In the genomic region with DNA sequence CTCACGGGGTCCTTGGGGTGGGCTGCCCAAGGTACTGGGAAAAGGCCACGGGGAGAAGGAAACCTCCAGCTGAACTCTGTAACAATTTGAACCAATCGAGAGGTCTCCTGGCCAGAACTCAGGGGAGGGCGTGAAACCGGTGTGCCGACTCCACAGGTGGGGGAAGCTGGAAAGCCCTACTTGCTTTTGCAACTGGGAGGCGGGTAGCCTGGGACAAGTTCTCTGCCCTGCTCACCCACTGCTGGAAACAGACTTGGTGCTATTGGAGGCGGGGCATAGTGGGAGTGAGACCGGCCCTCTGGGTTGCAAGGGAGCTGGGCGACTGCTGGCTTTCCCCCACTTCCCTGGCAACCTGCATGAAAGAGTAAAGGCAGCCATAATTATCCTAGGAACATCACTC, we compare ENCODE assay signal across 26 cellular contexts.
"Had no signal": no experiment of that assay in that cellular context is flagged by ENCODE, and none has a peak within 500 bp of the region (broad histone marks: within the 10 kb centered on the region; RNA-seq: fewer than 3 reads in every experiment).

No MANE protein-coding gene starts in this region.

- H3K79me2 ChIP-seq: hepatocyte had no signal

- H3K36me3 ChIP-seq: gastrocnemius medialis, left lung, ovary, right lobe of liver, suprapubic skin had no signal

- H3K27ac ChIP-seq: dorsolateral prefrontal cortex, epithelial cell of prostate, gastrocnemius medialis, hepatocyte, left lung, ovary, right lobe of liver, suprapubic skin had no signal

- H3K4me3 Mint-ChIP-seq: naive thymus-derived CD4-positive, alpha-beta T cell; nephron progenitor cell; stimulated activated naive CD8-positive, alpha-beta T cell treated with anti-CD3 and anti-CD28 coated beads, Interleukin-15, amount 100 ng/mL, for 72 hours; type B pancreatic cell had no signal

- H3K27ac Mint-ChIP-seq: naive thymus-derived CD4-positive, alpha-beta T cell; nephron progenitor cell; stimulated activated naive CD8-positive, alpha-beta T cell treated with anti-CD3 and anti-CD28 coated beads, Interleukin-15, amount 100 ng/mL, for 72 hours; type B pancreatic cell had no signal

- H3K4me2 ChIP-seq: hepatocyte had no signal

- H3K4me1 ChIP-seq: gastrocnemius medialis, left lung, right lobe of liver, suprapubic skin had no signal

- H3K9me3 ChIP-seq: gastrocnemius medialis, ovary, right lobe of liver, suprapubic skin had no signal

- H3K4me1 Mint-ChIP-seq: naive thymus-derived CD4-positive, alpha-beta T cell; stimulated activated naive CD8-positive, alpha-beta T cell treated with anti-CD3 and anti-CD28 coated beads, Interleukin-15, amount 100 ng/mL, for 72 hours had no signal

- H3K36me3 Mint-ChIP-seq: naive thymus-derived CD4-positive, alpha-beta T cell; type B pancreatic cell had no signal

- FAIRE-seq: colon, small intestine had no signal

- ATAC-seq: esophagus mucosa; gastrocnemius medialis; left cardiac atrium; left lung; naive thymus-derived CD4-positive, alpha-beta T cell; right lobe of liver; stimulated activated naive CD8-positive, alpha-beta T cell treated with anti-CD3 and anti-CD28 coated beads, Interleukin-15, amount 100 ng/mL, for 72 hours had no signal

- DNase-seq: dorsolateral prefrontal cortex; effector CD4-positive, alpha-beta T cell; foreskin fibroblast; gastrocnemius medialis; head of caudate nucleus; left cardiac atrium; left lung; midbrain; naive thymus-derived CD4-positive, alpha-beta T cell; nephron progenitor cell; occipital lobe; ovary; retina; right lobe of liver; small intestine; stimulated activated CD4-positive, alpha-beta T cell treated with anti-CD3 and anti-CD28 coated beads, Interleukin-1b, Interleukin-23, amount 100 ng/mL, for 48 hours; stimulated activated CD4-positive, alpha-beta T cell treated with anti-CD3 and anti-CD28 coated beads, Interleukin-4, amount 100 ng/mL, for 1 hour; stimulated activated CD8-positive, alpha-beta memory T cell treated with anti-CD3 and anti-CD28 coated beads, Interleukin-4, amount 100 ng/mL, for 48 hours; stimulated activated naive CD4-positive, alpha-beta T cell; stimulated activated naive CD8-positive, alpha-beta T cell treated with anti-CD3 and anti-CD28 coated beads, Interleukin-15, amount 100 ng/mL, for 72 hours had no signal

- H2AFZ ChIP-seq: hepatocyte had no signal

- H3K4me3 ChIP-seq: dorsolateral prefrontal cortex, gastrocnemius medialis, hepatocyte, left lung, ovary, right lobe of liver, suprapubic skin had no signal

- H3K27me3 ChIP-seq: gastrocnemius medialis, hepatocyte, left lung, ovary, right lobe of liver, suprapubic skin had no signal
